8 cellular contexts compared by ENCODE assay signal in the genomic region with DNA sequence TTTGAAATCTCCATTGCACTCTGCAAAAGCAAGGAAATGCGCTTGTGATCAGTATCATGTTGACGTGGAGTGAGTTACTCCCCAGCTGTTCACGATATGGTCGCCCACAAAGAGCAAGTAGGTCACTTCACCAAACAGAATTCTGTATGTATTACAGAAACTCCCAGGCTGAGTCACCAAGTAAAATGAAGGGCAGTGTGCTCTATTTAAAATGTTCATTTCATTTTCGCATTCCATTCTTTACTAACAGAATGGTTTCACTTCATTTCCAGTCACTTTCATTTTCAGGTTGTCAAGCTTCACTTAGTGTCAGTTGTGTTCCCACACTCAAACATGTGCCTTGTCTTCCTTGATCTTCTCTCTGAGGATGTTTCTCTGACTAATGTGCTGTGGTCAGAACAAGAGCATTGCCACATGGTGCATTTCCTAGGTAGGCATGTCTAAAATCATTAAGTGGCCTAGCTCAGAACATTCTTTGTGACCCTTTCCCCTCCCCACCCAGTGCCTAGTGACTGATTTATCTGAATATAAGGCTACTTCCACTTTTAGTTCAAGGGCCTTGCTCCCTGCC.
DNase-seq lines count a peak whose midpoint lies in the region; ATAC-seq and TF ChIP-seq lines count a peak whose summit lies in the region.

No MANE protein-coding gene starts in this region.

- no peaks in the 10 kb centered on the region for H3K27me3 ChIP-seq in DND-41 (ENCODE audit: insufficient read depth, low read length, poor library complexity)

- H3K9ac ChIP-seq in DND-41 (ENCODE audit: low read depth, low read length): peak overlapping the region; percentile 50

- DNase-seq in DND-41: peak; percentile 59
- DNase-seq in HS-27A (ENCODE audit: low read depth): peak; percentile 74
- peak; percentile 86 for DNase-seq in activated CD4-positive, alpha-beta T cell treated with anti-CD3 and anti-CD28 coated beads, Interleukin-2, amount 10 ng/mL, durations not matched to agents 24 days and 14 days
- DNase-seq in erythroblast (lab: John Stamatoyannopoulos, UW): peak; percentile 68 to 72
- no peak for DNase-seq in omental fat pad (ENCODE audit: low spot score)
- no peak for DNase-seq in NCI-H1105 (lab: John Stamatoyannopoulos, UW)
- no peak for DNase-seq in NCI-H2196 (lab: John Stamatoyannopoulos, UW; ENCODE audit: unreplicated experiment)

- peak overlapping the region; percentile 84 for H3K27ac ChIP-seq in DND-41 (ENCODE audit: low read length)

- H3K4me3 Mint-ChIP-seq in activated CD4-positive, alpha-beta T cell treated with anti-CD3 and anti-CD28 coated beads, Interleukin-2, amount 10 ng/mL, durations not matched to agents 24 days and 14 days: peak overlapping the region; percentile 80

- peaks cover 26% of the 10 kb centered on the region for H3K4me1 ChIP-seq in DND-41 (ENCODE audit: insufficient read depth, low read length)

- peak overlapping the region; percentile 5 to 52; a peak in 3 of 4 replicates for H3K4me3 ChIP-seq in DND-41 (ENCODE audit: low read depth in 1 of 2, low read length in 2 of 2)

- no peaks in the 10 kb centered on the region for H4K20me1 ChIP-seq in DND-41 (ENCODE audit: insufficient read depth, low read length)

- intact Hi-C loops in activated CD4-positive, alpha-beta T cell treated with anti-CD3 and anti-CD28 coated beads, Interleukin-2, amount 10 ng/mL, durations not matched to agents 24 days and 14 days (cut with micrococcal nuclease): loop anchor here (1.0 to 5.0 kb wide), 7 partner anchors 21 to 1401 kb away; a partner anchor contains a TSS

- peaks cover 10% of the 10 kb centered on the region for H3K9me3 Mint-ChIP-seq in activated CD4-positive, alpha-beta T cell treated with anti-CD3 and anti-CD28 coated beads, Interleukin-2, amount 10 ng/mL, durations not matched to agents 24 days and 14 days

- peak; percentile 15 for TF ChIP-seq POLR2A in erythroblast (IDR thresholded peaks at IDR 0.05; ENCODE audit: low read length)

- peaks cover 45% of the 10 kb centered on the region for H3K4me1 Mint-ChIP-seq in activated CD4-positive, alpha-beta T cell treated with anti-CD3 and anti-CD28 coated beads, Interleukin-2, amount 10 ng/mL, durations not matched to agents 24 days and 14 days

- peak overlapping the region; percentile 87 for H3K27ac Mint-ChIP-seq in activated CD4-positive, alpha-beta T cell treated with anti-CD3 and anti-CD28 coated beads, Interleukin-2, amount 10 ng/mL, durations not matched to agents 24 days and 14 days

- peak overlapping the region; percentile 38 for H2AFZ ChIP-seq in DND-41 (ENCODE audit: low read depth, low read length)

- H3K4me2 ChIP-seq in DND-41 (ENCODE audit: insufficient read depth, low read length): peak overlapping the region; percentile 77

- H3K79me2 ChIP-seq in DND-41 (ENCODE audit: insufficient read depth, low read length): no peaks in the 10 kb centered on the region

- H3K36me3 Mint-ChIP-seq in activated CD4-positive, alpha-beta T cell treated with anti-CD3 and anti-CD28 coated beads, Interleukin-2, amount 10 ng/mL, durations not matched to agents 24 days and 14 days (ENCODE audit: low read depth): peaks cover 2% of the 10 kb centered on the region

- no peak for TF ChIP-seq CTCF in DND-41 (IDR thresholded peaks at IDR 0.05; ENCODE audit: borderline replicate concordance, extremely low read depth, low read length, poor library complexity, severe bottlenecking)
- no peak for TF ChIP-seq CTCF in omental fat pad (IDR thresholded peaks at IDR 0.05)

- no peaks in the 10 kb centered on the region for H3K9me3 ChIP-seq in DND-41 (ENCODE audit: insufficient read depth, low read length, severe bottlenecking)

- no peaks in the 10 kb centered on the region for H3K36me3 ChIP-seq in DND-41 (ENCODE audit: insufficient read depth, low read length)

- ATAC-seq in DND-41 (ENCODE audit: insufficient read depth, low read depth) (peak; percentile 94), GM21367 (IDR thresholded peaks at IDR 0.05; ENCODE audit: unreplicated experiment) (peak; percentile 90), omental fat pad (ENCODE audit: low FRiP score) (peak; percentile 91)

- no peaks in the 10 kb centered on the region for H3K27me3 Mint-ChIP-seq in activated CD4-positive, alpha-beta T cell treated with anti-CD3 and anti-CD28 coated beads, Interleukin-2, amount 10 ng/mL, durations not matched to agents 24 days and 14 days

Comparison
In these comparisons a context has a peak if more than half of its experiments do, and no peak if none do; other contexts are left out.
1. DNase-seq: peak in DND-41 (single experiment), HS-27A (single experiment), activated CD4-positive, alpha-beta T cell treated with anti-CD3 and anti-CD28 coated beads, Interleukin-2, amount 10 ng/mL, durations not matched to agents 24 days and 14 days (single experiment) and erythroblast (2 of 2); none in omental fat pad (single experiment), NCI-H1105 (single experiment) and NCI-H2196 (single experiment).
2. Peak in every context shown above with its lines, with median percentiles within 50 percentile points of each other: ATAC-seq.